ENCODE assay signal across 20 cellular contexts in genomic region chr7:29196971-29197370, GRCh38. TPM values are rescaled to one million over a fixed set of nuclear protein-coding genes. Genes with fewer than 3 reads are reported as not detected.
A peak's percentile ranks its signal among the peaks of the same experiment; 100 is the strongest.
DNase-seq lines count a peak whose midpoint lies in the region; ATAC-seq and TF ChIP-seq lines count a peak whose summit lies in the region.
"Had no signal": no experiment of that assay in that cellular context is flagged by ENCODE, and none has a peak within 500 bp of the region (broad histone marks: within the 10 kb centered on the region; RNA-seq: fewer than 3 reads in every experiment).

No MANE protein-coding gene starts in this region.

- POLR2A ChIA-PET in naive thymus-derived CD4-positive, alpha-beta T cell (lab: Charles Lee) = interaction anchor here (0.5 kb wide), 1 partner anchor 199 kb away, joined by 3 read pairs; no protein-coding TSS in a partner anchor

- no peaks in the 10 kb centered on the region for H3K36me3 ChIP-seq in naive thymus-derived CD4-positive, alpha-beta T cell (ENCODE audit: control insufficient read depth in 2 of 3, insufficient read depth in 3 of 3, low read length in 3 of 3)
- H3K36me3 ChIP-seq: ascending aorta, SJSA1, suprapubic skin had no signal

- intact Hi-C loops in naive thymus-derived CD4-positive, alpha-beta T cell (cut with micrococcal nuclease) = loop anchor here (10.0 kb wide), 2 partner anchors 138 to 272 kb away; no protein-coding TSS in a partner anchor

- H3K36me3 Mint-ChIP-seq in activated CD8-positive, alpha-beta memory T cell treated with anti-CD3 and anti-CD28 coated beads, Interleukin-2, amount 10 ng/mL, durations not matched to agents 7 days and 5 days = peaks cover 2% of the 10 kb centered on the region
- H3K36me3 Mint-ChIP-seq in brain (no peaks in the 10 kb centered on the region), progenitor cell of endocrine pancreas (ENCODE audit: insufficient read depth) (no peaks in the 10 kb centered on the region)
- H3K36me3 Mint-ChIP-seq in naive thymus-derived CD4-positive, alpha-beta T cell = no peaks in the 10 kb centered on the region

- ATAC-seq in activated CD8-positive, alpha-beta memory T cell treated with anti-CD3 and anti-CD28 coated beads, Interleukin-2, amount 10 ng/mL, durations not matched to agents 7 days and 5 days = no peak
- ATAC-seq in foreskin keratinocyte = no peak
- no peak for ATAC-seq in naive thymus-derived CD4-positive, alpha-beta T cell
- no peak for ATAC-seq in GM21423 (IDR thresholded peaks at IDR 0.05; ENCODE audit: unreplicated experiment)

- H3K4me3 ChIP-seq in naive thymus-derived CD4-positive, alpha-beta T cell (ENCODE audit: low read length) = no peak overlapping the region
- H3K4me3 ChIP-seq: ascending aorta, PC-9, SJSA1, skin epidermis had no signal

- no peak for TF ChIP-seq CTCF in brain (conservative IDR thresholded peaks at IDR 0.05)
- no peak for TF ChIP-seq CTCF in progenitor cell of endocrine pancreas (IDR thresholded peaks at IDR 0.05; ENCODE audit: unreplicated experiment)
- TF ChIP-seq CTCF in foreskin keratinocyte (conservative IDR thresholded peaks at IDR 0.05) = no peak

- CTCF ChIA-PET in activated CD8-positive, alpha-beta memory T cell treated with anti-CD3 and anti-CD28 coated beads, Interleukin-2, amount 10 ng/mL, durations not matched to agents 7 days and 5 days (lab: Charles Lee) = interaction anchor here (1.0 to 1.5 kb wide), 3 partner anchors 9 to 149 kb away, joined by 3 to 4 read pairs (median 3); no protein-coding TSS in a partner anchor
- CTCF ChIA-PET in naive thymus-derived CD4-positive, alpha-beta T cell (lab: Charles Lee) = no interaction called here

- peaks cover 51% of the 10 kb centered on the region for H3K27me3 Mint-ChIP-seq in activated CD8-positive, alpha-beta memory T cell treated with anti-CD3 and anti-CD28 coated beads, Interleukin-2, amount 10 ng/mL, durations not matched to agents 7 days and 5 days
- H3K27me3 Mint-ChIP-seq in brain (peaks cover 45% of the 10 kb centered on the region), progenitor cell of endocrine pancreas (peaks cover 11% of the 10 kb centered on the region)
- peaks cover 35 to 68% (median 49%) of the 10 kb centered on the region in 5 donors for H3K27me3 Mint-ChIP-seq in naive thymus-derived CD4-positive, alpha-beta T cell

- H3K4me1 Mint-ChIP-seq in activated CD8-positive, alpha-beta memory T cell treated with anti-CD3 and anti-CD28 coated beads, Interleukin-2, amount 10 ng/mL, durations not matched to agents 7 days and 5 days = peaks cover 27% of the 10 kb centered on the region
- peaks cover 62% of the 10 kb centered on the region for H3K4me1 Mint-ChIP-seq in brain
- peaks cover 44% of the 10 kb centered on the region for H3K4me1 Mint-ChIP-seq in progenitor cell of endocrine pancreas (ENCODE audit: low read depth)
- peaks cover 7 to 27% (median 17%) of the 10 kb centered on the region in 7 donors for H3K4me1 Mint-ChIP-seq in naive thymus-derived CD4-positive, alpha-beta T cell

- no peaks in the 10 kb centered on the region for H3K4me1 ChIP-seq in foreskin keratinocyte
- H3K4me1 ChIP-seq in naive thymus-derived CD4-positive, alpha-beta T cell (ENCODE audit: control insufficient read depth in 2 of 2, insufficient read depth in 2 of 2, low read length in 2 of 2) = peaks cover 0 to 26% of the 10 kb centered on the region in 2 donors
- H3K4me1 ChIP-seq: ascending aorta had no signal

- no peaks in the 10 kb centered on the region for H3K9me3 Mint-ChIP-seq in activated CD8-positive, alpha-beta memory T cell treated with anti-CD3 and anti-CD28 coated beads, Interleukin-2, amount 10 ng/mL, durations not matched to agents 7 days and 5 days (ENCODE audit: low read depth)
- H3K9me3 Mint-ChIP-seq in brain (no peaks in the 10 kb centered on the region), progenitor cell of endocrine pancreas (ENCODE audit: low read depth) (no peaks in the 10 kb centered on the region)
- no peaks in the 10 kb centered on the region for H3K9me3 Mint-ChIP-seq in naive thymus-derived CD4-positive, alpha-beta T cell

- H3K27ac Mint-ChIP-seq in activated CD8-positive, alpha-beta memory T cell treated with anti-CD3 and anti-CD28 coated beads, Interleukin-2, amount 10 ng/mL, durations not matched to agents 7 days and 5 days = peak overlapping the region; percentile 49
- H3K27ac Mint-ChIP-seq in brain = peak overlapping the region in 2 of 5 experiments; percentile 32 to 64
- H3K27ac Mint-ChIP-seq in progenitor cell of endocrine pancreas = no peak overlapping the region
- no peak overlapping the region for H3K27ac Mint-ChIP-seq in naive thymus-derived CD4-positive, alpha-beta T cell

- H3K27ac ChIP-seq in foreskin keratinocyte = no peak overlapping the region
- H3K27ac ChIP-seq in naive thymus-derived CD4-positive, alpha-beta T cell (ENCODE audit: low read depth, low read length) = no peak overlapping the region
- H3K27ac ChIP-seq: ascending aorta, PC-9, SJSA1, skin epidermis, suprapubic skin had no signal

- no peaks in the 10 kb centered on the region for H3K9me3 ChIP-seq in naive thymus-derived CD4-positive, alpha-beta T cell (ENCODE audit: control insufficient read depth in 2 of 3, low read length in 3 of 3)
- H3K9me3 ChIP-seq: ascending aorta, SJSA1, suprapubic skin had no signal

- peaks cover 42% of the 10 kb centered on the region for H3K27me3 ChIP-seq in foreskin keratinocyte
- no peaks in the 10 kb centered on the region for H3K27me3 ChIP-seq in naive thymus-derived CD4-positive, alpha-beta T cell (ENCODE audit: control insufficient read depth in 2 of 2, insufficient read depth in 2 of 2, low read length in 2 of 2)
- H3K27me3 ChIP-seq: ascending aorta had no signal

- peak overlapping the region; percentile 89 for H3K4me3 Mint-ChIP-seq in activated CD8-positive, alpha-beta memory T cell treated with anti-CD3 and anti-CD28 coated beads, Interleukin-2, amount 10 ng/mL, durations not matched to agents 7 days and 5 days
- H3K4me3 Mint-ChIP-seq in brain (peak overlapping the region in 4 of 5 experiments; percentile 54 to 91 (median 88)), progenitor cell of endocrine pancreas (ENCODE audit: low read depth) (peak overlapping the region; percentile 81)
- peak overlapping the region in 2 of 10 donors; percentile 8 to 88 for H3K4me3 Mint-ChIP-seq in naive thymus-derived CD4-positive, alpha-beta T cell

- DNase-seq in activated CD8-positive, alpha-beta memory T cell treated with anti-CD3 and anti-CD28 coated beads, Interleukin-2, amount 10 ng/mL, durations not matched to agents 7 days and 5 days = no peak
- DNase-seq in activated CD8-positive, alpha-beta memory T cell treated with anti-CD3 and anti-CD28 coated beads for 24 hours = no peak
- DNase-seq in NCI-H146 (lab: John Stamatoyannopoulos, UW) (peak; percentile 48), progenitor cell of endocrine pancreas (ENCODE audit: low spot score, unreplicated experiment) (no peak), foreskin keratinocyte (no peak)
- DNase-seq in naive thymus-derived CD4-positive, alpha-beta T cell = no peak
- DNase-seq: activated CD4-positive, alpha-beta T cell treated with anti-CD3 and anti-CD28 coated beads for 1 hour; Calu3; GDM1; KBM-7; NCI-H226; PC-9; posterior cingulate gyrus; stimulated activated CD4-positive, alpha-beta T cell treated with anti-CD3 and anti-CD28 coated beads, Interleukin-4, amount 100 ng/mL, for 4 hours had no signal

RNA-seq across cellular contexts. Expression of gene CHN2, which starts 2.4 kb away (rescaled TPM):
- total RNA-seq in activated CD8-positive, alpha-beta memory T cell treated with anti-CD3 and anti-CD28 coated beads, Interleukin-2, amount 10 ng/mL, durations not matched to agents 7 days and 5 days = 10 to 100 TPM; 10.1 to 12.6 TPM
- 26.5 TPM for polyA plus RNA-seq in brain (ENCODE audit: insufficient read depth, low read depth, low replicate concordance)
- total RNA-seq in progenitor cell of endocrine pancreas = 21.2 and 22.0 TPM in 2 replicates
- 0.10 and 0.99 TPM in 2 replicates for total RNA-seq in foreskin keratinocyte
- 0.06 and 0.40 TPM in 2 replicates for polyA plus RNA-seq in foreskin keratinocyte
- 10 to 100 TPM in 1 of 5 experiments, 1 to 10 TPM in 2, under 1 TPM in 2; 0.34 to 28.1 (median 1.8) TPM for total RNA-seq in naive thymus-derived CD4-positive, alpha-beta T cell
- under 1 TPM; 0.47 to 0.98 TPM for polyA plus RNA-seq in naive thymus-derived CD4-positive, alpha-beta T cell
- total RNA-seq: PC-9 had no signal

RNA-seq across cellular contexts. Expression of gene CPVL, which starts 50.6 kb away (rescaled TPM):
- total RNA-seq in activated CD8-positive, alpha-beta memory T cell treated with anti-CD3 and anti-CD28 coated beads, Interleukin-2, amount 10 ng/mL, durations not matched to agents 7 days and 5 days = 1 to 10 TPM in 1 of 2 experiments, under 1 TPM in 1; 0.33 to 1.8 TPM
- polyA plus RNA-seq in brain (ENCODE audit: insufficient read depth, low read depth, low replicate concordance) (9.4 TPM), foreskin keratinocyte (0.97 and 3.2 TPM in 2 replicates)
- total RNA-seq in progenitor cell of endocrine pancreas (22.1 and 23.1 TPM in 2 replicates), foreskin keratinocyte (1.5 and 3.2 TPM in 2 replicates)
- 10 to 100 TPM in 2 of 5 experiments, 1 to 10 TPM in 2, under 1 TPM in 1; 0.48 to 88.3 (median 3.2) TPM for total RNA-seq in naive thymus-derived CD4-positive, alpha-beta T cell
- polyA plus RNA-seq in naive thymus-derived CD4-positive, alpha-beta T cell = under 1 TPM; 0.32 to 0.78 TPM
- total RNA-seq: PC-9 had no signal
